30 cellular contexts compared by ENCODE assay signal in genomic region chr1:219477861-219478260, GRCh38.
"Had no signal": no experiment of that assay in that cellular context is flagged by ENCODE, and none has a peak within 500 bp of the region (broad histone marks: within the 10 kb centered on the region; RNA-seq: fewer than 3 reads in every experiment).

No MANE protein-coding gene starts in this region.

- H3K4me3 ChIP-seq: esophagus muscularis mucosa, gastroesophageal sphincter, heart right ventricle had no signal

- H3K9me3 ChIP-seq: esophagus muscularis mucosa, gastroesophageal sphincter, heart right ventricle had no signal

- H3K27ac ChIP-seq: brain microvascular endothelial cell, esophagus muscularis mucosa, gastroesophageal sphincter, heart right ventricle, WERI-Rb-1 had no signal

- H3K36me3 ChIP-seq: brain microvascular endothelial cell, esophagus muscularis mucosa, gastroesophageal sphincter, heart right ventricle, WERI-Rb-1 had no signal

- H3K27me3 ChIP-seq: brain microvascular endothelial cell, esophagus muscularis mucosa, gastroesophageal sphincter had no signal

- H3K4me1 ChIP-seq: esophagus muscularis mucosa, gastroesophageal sphincter, heart right ventricle had no signal

- DNase-seq: activated B cell treated with CpG ODN at 0.5 μM for 24 hours; activated CD4-positive, alpha-beta T cell treated with anti-CD3 and anti-CD28 coated beads for 48 hours; activated CD4-positive, alpha-beta T cell treated with anti-CD3 and anti-CD28 coated beads, Interleukin-2, amount 50 U/mL, for 1 hour; activated CD4-positive, alpha-beta T cell treated with anti-CD3 and anti-CD28 coated beads, Interleukin-2, amount 50 U/mL, for 48 hours; activated CD8-positive, alpha-beta memory T cell treated with anti-CD3 and anti-CD28 coated beads for 24 hours; activated CD8-positive, alpha-beta T cell treated with anti-CD3 and anti-CD28 coated beads for 36 hours; activated effector memory CD4-positive, alpha-beta T cell treated with Interleukin-2 at 50 U/mL for 16 hours; activated gamma-delta T cell treated with Interleukin-2 at 50 U/mL for 16 hours; activated naive CD4-positive, alpha-beta T cell treated with anti-CD3 and anti-CD28 coated beads, Interleukin-2, amount 50 U/mL, for 16 hours; activated naive CD4-positive, alpha-beta T cell treated with Interleukin-2 at 50 U/mL for 16 hours; activated T-cell treated with anti-CD3 and anti-CD28 coated beads, Interleukin-2, amount 50 U/mL, for 4 hours; amniotic stem cell; anterior cingulate cortex; brain microvascular endothelial cell; cortex of kidney; dermis blood vessel endothelial cell; effector CD4-positive, alpha-beta T cell; effector memory CD8-positive, alpha-beta T cell; erythroblast; foreskin melanocyte; heart right ventricle; T-helper 17 cell; T1000; WERI-Rb-1 had no signal

- FAIRE-seq: astrocyte, bronchial epithelial cell had no signal

- ATAC-seq: activated CD4-positive, CD25-positive, alpha-beta regulatory T cell treated with anti-CD3 and anti-CD28 coated beads, Interleukin-2, amount 50 U/mL, for 24 hours; activated CD8-positive, alpha-beta T cell treated with anti-CD3 and anti-CD28 coated beads for 36 hours; activated T-cell treated with anti-CD3 and anti-CD28 coated beads, Interleukin-2, amount 50 U/mL, for 4 hours; activated T-helper 17 cell treated with anti-CD3 and anti-CD28 coated beads, Interleukin-2, amount 50 U/mL, for 72 hours; effector memory CD8-positive, alpha-beta T cell; gastroesophageal sphincter; heart right ventricle; T-helper 17 cell had no signal
